ENCODE assay signal across 11 cellular contexts in the genomic region with DNA sequence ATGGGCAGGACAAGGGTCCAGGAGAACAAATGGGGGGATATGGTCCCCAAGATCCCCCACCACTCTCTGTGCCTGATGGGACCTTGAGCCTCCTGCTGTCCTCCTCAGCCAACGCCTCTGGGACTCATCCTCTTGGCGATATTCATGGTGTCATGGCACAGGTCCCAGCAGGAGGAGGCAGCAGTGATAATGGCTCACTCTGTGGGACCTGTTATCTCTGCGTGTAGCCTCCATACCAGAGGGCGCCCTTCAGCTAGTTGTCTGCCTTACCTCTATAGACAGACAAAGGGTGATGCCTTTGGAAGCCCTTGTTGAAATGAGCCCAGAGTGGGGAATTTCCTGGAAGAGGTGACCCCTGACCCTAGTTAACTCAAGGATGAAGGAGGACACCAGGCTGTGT. TPM values are rescaled to one million over a fixed set of nuclear protein-coding genes. Genes with fewer than 3 reads are reported as not detected.
DNase-seq lines count a peak whose midpoint lies in the region; ATAC-seq, FAIRE-seq and TF ChIP-seq lines count a peak whose summit lies in the region.
"Had no signal": no experiment of that assay in that cellular context is flagged by ENCODE, and none has a peak within 500 bp of the region (broad histone marks: within the 10 kb centered on the region; RNA-seq: fewer than 3 reads in every experiment).

No MANE protein-coding gene starts in this region.

- TF ChIP-seq POLR2A in NB4 (IDR thresholded peaks at IDR 0.05; ENCODE audit: extremely low read depth, insufficient read length), result no peak

- no peak overlapping the region for H3K4me3 Mint-ChIP-seq in stimulated activated effector memory CD8-positive, alpha-beta T cell treated with anti-CD3 and anti-CD28 coated beads, Interleukin-12 subunit alpha, Interleukin-12 subunit beta, amount 100 ng/mL, for 72 hours
- H3K4me3 Mint-ChIP-seq: CD4-positive, alpha-beta T cell had no signal

- H3K9me3 ChIP-seq in lower lobe of right lung, result no peaks in the 10 kb centered on the region
- H3K9me3 ChIP-seq: pancreas had no signal

- H3K4me3 ChIP-seq in NB4 (ENCODE audit: low read depth, low read length), result no peak overlapping the region
- H3K4me3 ChIP-seq in bronchial epithelial cell (ENCODE audit: low read depth, low read length), result no peak overlapping the region
- no peak overlapping the region for H3K4me3 ChIP-seq in lower lobe of right lung
- H3K4me3 ChIP-seq: pancreas had no signal

- peaks cover 17% of the 10 kb centered on the region for H3K4me1 Mint-ChIP-seq in stimulated activated effector memory CD8-positive, alpha-beta T cell treated with anti-CD3 and anti-CD28 coated beads, Interleukin-12 subunit alpha, Interleukin-12 subunit beta, amount 100 ng/mL, for 72 hours

- H3K4me1 ChIP-seq in lower lobe of right lung, result peaks cover 4% of the 10 kb centered on the region
- H3K4me1 ChIP-seq: pancreas had no signal

- DNase-seq in activated effector memory CD4-positive, alpha-beta T cell treated with anti-CD3 and anti-CD28 coated beads, Interleukin-2, amount 50 U/mL, for 16 hours, result peak; percentile 58
- no peak for DNase-seq in activated effector memory CD4-positive, alpha-beta T cell treated with Interleukin-2 at 50 U/mL for 16 hours
- DNase-seq in NB4 (ENCODE audit: low read depth), result peak; percentile 57
- no peak for DNase-seq in bronchial epithelial cell (ENCODE audit: low read depth)
- no peak for DNase-seq in stimulated activated effector memory CD8-positive, alpha-beta T cell treated with anti-CD3 and anti-CD28 coated beads, Interleukin-12 subunit alpha, Interleukin-12 subunit beta, amount 100 ng/mL, for 72 hours (ENCODE audit: low spot score in 2 of 2)
- DNase-seq in stimulated activated naive CD8-positive, alpha-beta T cell treated with anti-CD3 and anti-CD28 coated beads, Interleukin-15, Interleukin-2, amounts not matched to agents 100 U/mL and 50 U/mL, for 24 hours, result no peak
- DNase-seq in lower lobe of right lung, result no peak
- DNase-seq: CD4-positive, alpha-beta T cell; effector CD4-positive, alpha-beta T cell had no signal

- no peak overlapping the region for H3K27ac ChIP-seq in lower lobe of right lung
- H3K27ac ChIP-seq: pancreas had no signal

- TF ChIP-seq CTCF in NB4 (IDR thresholded peaks at IDR 0.05; ENCODE audit: low read depth, low read length), result peak; percentile 41
- TF ChIP-seq CTCF in bronchial epithelial cell (IDR thresholded peaks at IDR 0.05; ENCODE audit: insufficient read depth, low read length, severe bottlenecking), result peak; percentile 14
- no peak for TF ChIP-seq CTCF in lower lobe of right lung (IDR thresholded peaks at IDR 0.05)

- H3K36me3 ChIP-seq in bronchial epithelial cell (ENCODE audit: control insufficient read depth, insufficient read depth, low read length) (peaks cover 10% of the 10 kb centered on the region), lower lobe of right lung (peaks cover 17% of the 10 kb centered on the region)

- no peaks in the 10 kb centered on the region for H3K36me3 Mint-ChIP-seq in stimulated activated effector memory CD8-positive, alpha-beta T cell treated with anti-CD3 and anti-CD28 coated beads, Interleukin-12 subunit alpha, Interleukin-12 subunit beta, amount 100 ng/mL, for 72 hours

- H3K27me3 ChIP-seq in bronchial epithelial cell (ENCODE audit: control insufficient read depth, insufficient read depth, low read length) (no peaks in the 10 kb centered on the region), lower lobe of right lung (ENCODE audit: low read depth) (no peaks in the 10 kb centered on the region)
- H3K27me3 ChIP-seq: pancreas had no signal

- intact Hi-C loops in lower lobe of right lung (cut with DNase I), result no loop called here

- FAIRE-seq in bronchial epithelial cell (lab: Jason Lieb, UNC), result no peak
- FAIRE-seq: pancreas had no signal

- peak; percentile 27 for ATAC-seq in stimulated activated effector memory CD8-positive, alpha-beta T cell treated with anti-CD3 and anti-CD28 coated beads, Interleukin-12 subunit alpha, Interleukin-12 subunit beta, amount 100 ng/mL, for 72 hours
- ATAC-seq in stimulated activated naive CD8-positive, alpha-beta T cell treated with anti-CD3 and anti-CD28 coated beads, Interleukin-15, Interleukin-2, amounts not matched to agents 100 U/mL and 50 U/mL, for 24 hours, result no peak
- no peak for ATAC-seq in lower lobe of right lung
- no peak for ATAC-seq in HG02870 (IDR thresholded peaks at IDR 0.05; ENCODE audit: unreplicated experiment)
- ATAC-seq: pancreas had no signal

- peak overlapping the region; percentile 11 for H3K27ac Mint-ChIP-seq in stimulated activated effector memory CD8-positive, alpha-beta T cell treated with anti-CD3 and anti-CD28 coated beads, Interleukin-12 subunit alpha, Interleukin-12 subunit beta, amount 100 ng/mL, for 72 hours
- H3K27ac Mint-ChIP-seq: CD4-positive, alpha-beta T cell had no signal

- no peaks in the 10 kb centered on the region for H3K9me3 Mint-ChIP-seq in stimulated activated effector memory CD8-positive, alpha-beta T cell treated with anti-CD3 and anti-CD28 coated beads, Interleukin-12 subunit alpha, Interleukin-12 subunit beta, amount 100 ng/mL, for 72 hours
- H3K9me3 Mint-ChIP-seq: CD4-positive, alpha-beta T cell had no signal

RNA-seq across cellular contexts. Expression of a gene that starts 7.4 kb away (rescaled TPM):
- 5.8 and 7.6 TPM in 2 replicates for total RNA-seq in bronchial epithelial cell
- total RNA-seq in lower lobe of right lung, result 20.0 TPM

RNA-seq across cellular contexts. Expression of a gene that starts 24.4 kb away (rescaled TPM):
- not detected in 2 replicates for total RNA-seq in bronchial epithelial cell
- not detected for total RNA-seq in lower lobe of right lung
- total RNA-seq: CD4-positive, alpha-beta T cell; pancreas had no signal

RNA-seq across cellular contexts. Expression of a gene that starts 41.7 kb away (rescaled TPM):
- total RNA-seq in bronchial epithelial cell, result not detected in 2 replicates
- 1.0 TPM for total RNA-seq in lower lobe of right lung
- total RNA-seq: CD4-positive, alpha-beta T cell had no signal

Comparison
In these comparisons a context has a peak if more than half of its experiments do, and no peak if none do; other contexts are left out.
1. DNase-seq: peak in activated effector memory CD4-positive, alpha-beta T cell treated with anti-CD3 and anti-CD28 coated beads, Interleukin-2, amount 50 U/mL, for 16 hours (single experiment) and NB4 (single experiment); none in activated effector memory CD4-positive, alpha-beta T cell treated with Interleukin-2 at 50 U/mL for 16 hours (single experiment), bronchial epithelial cell (single experiment), stimulated activated effector memory CD8-positive, alpha-beta T cell treated with anti-CD3 and anti-CD28 coated beads, Interleukin-12 subunit alpha, Interleukin-12 subunit beta, amount 100 ng/mL, for 72 hours (0 of 2), stimulated activated naive CD8-positive, alpha-beta T cell treated with anti-CD3 and anti-CD28 coated beads, Interleukin-15, Interleukin-2, amounts not matched to agents 100 U/mL and 50 U/mL, for 24 hours (single experiment) and lower lobe of right lung (single experiment).